Comparison of ENCODE assay signal across 1 cellular context in genomic region chr2:191013876-191014652, GRCh38.
TF ChIP-seq lines count a peak whose summit lies in the region.

Gene STAT1 (minus strand): TSS chr2:191014171. CDS start chr2:191010003, 4,168 bp downstream.

TF ChIP-seq in HepG2, 621 proteins besides CTCF, POLR2A, EP300 and RAD21 (continued from another document and continues in another):
- TF ChIP-seq TFDP1 (CRISPR knock-in tag; IDR thresholded peaks at IDR 0.05; ENCODE audit: borderline replicate concordance): peak; percentile 97; the same call in 1 of the 2 replicates
- no peak for TF ChIP-seq PAX8 (CRISPR knock-in tag; IDR thresholded peaks at IDR 0.05; ENCODE audit: borderline replicate concordance)
- TF ChIP-seq ZBTB2 (CRISPR knock-in tag; IDR thresholded peaks at IDR 0.05; ENCODE audit: low read depth): peak; percentile 88
- TF ChIP-seq MAF1 (CRISPR knock-in tag; IDR thresholded peaks at IDR 0.05; ENCODE audit: borderline replicate concordance): peak; percentile 55; the same call in 1 of the 2 replicates
- TF ChIP-seq, protein P1, sequence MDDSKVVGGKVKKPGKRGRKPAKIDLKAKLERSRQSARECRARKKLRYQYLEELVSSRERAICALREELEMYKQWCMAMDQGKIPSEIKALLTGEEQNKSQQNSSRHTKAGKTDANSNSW (CRISPR knock-in tag; IDR thresholded peaks at IDR 0.05; ENCODE audit: borderline replicate concordance): peak; percentile 91
- no peak; the same call in 1 of the 2 replicates for TF ChIP-seq ZBTB39 (CRISPR knock-in tag; IDR thresholded peaks at IDR 0.05)
- peak; percentile 70 for TF ChIP-seq MEF2D (CRISPR knock-in tag; IDR thresholded peaks at IDR 0.05)
- TF ChIP-seq NFE2L1 (CRISPR knock-in tag; IDR thresholded peaks at IDR 0.05; ENCODE audit: borderline replicate concordance): peak; percentile 88; the same call in 1 of the 2 replicates
- TF ChIP-seq SMARCC2 (IDR thresholded peaks at IDR 0.05): no peak
- no peak for TF ChIP-seq TIGD3 (CRISPR knock-in tag; IDR thresholded peaks at IDR 0.05; ENCODE audit: borderline replicate concordance)
- peak; percentile 35; the same call in 1 of the 2 replicates for TF ChIP-seq CBX5 (CRISPR knock-in tag; IDR thresholded peaks at IDR 0.05; ENCODE audit: borderline replicate concordance)
- TF ChIP-seq SCMH1 (CRISPR knock-in tag; IDR thresholded peaks at IDR 0.05; ENCODE audit: borderline replicate concordance): no peak
- TF ChIP-seq SIN3A (IDR thresholded peaks at IDR 0.05; ENCODE audit: borderline replicate concordance, low read depth, low read length): peak; percentile 99
- TF ChIP-seq, protein P2, sequence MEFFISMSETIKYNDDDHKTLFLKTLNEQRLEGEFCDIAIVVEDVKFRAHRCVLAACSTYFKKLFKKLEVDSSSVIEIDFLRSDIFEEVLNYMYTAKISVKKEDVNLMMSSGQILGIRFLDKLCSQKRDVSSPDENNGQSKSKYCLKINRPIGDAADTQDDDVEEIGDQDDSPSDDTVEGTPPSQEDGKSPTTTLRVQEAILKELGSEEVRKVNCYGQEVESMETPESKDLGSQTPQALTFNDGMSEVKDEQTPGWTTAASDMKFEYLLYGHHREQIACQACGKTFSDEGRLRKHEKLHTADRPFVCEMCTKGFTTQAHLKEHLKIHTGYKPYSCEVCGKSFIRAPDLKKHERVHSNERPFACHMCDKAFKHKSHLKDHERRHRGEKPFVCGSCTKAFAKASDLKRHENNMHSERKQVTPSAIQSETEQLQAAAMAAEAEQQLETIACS (CRISPR knock-in tag; IDR thresholded peaks at IDR 0.05): peak; percentile 28; the same call in 1 of the 2 replicates
- 0 out of 2 replicates have a peak, but pooled peaks have one; percentile 91 for TF ChIP-seq ZNF713 (CRISPR knock-in tag; IDR thresholded peaks at IDR 0.05)
- no peak for TF ChIP-seq RBM22 (optimal IDR thresholded peaks at IDR 0.05; ENCODE audit: low read length)
- TF ChIP-seq IKZF4 (CRISPR knock-in tag; IDR thresholded peaks at IDR 0.05; ENCODE audit: borderline replicate concordance, low read depth, not compliant biosample characterization): peak; percentile 74
- TF ChIP-seq DMTF1 (CRISPR knock-in tag; IDR thresholded peaks at IDR 0.05): peak; percentile 22; the same call in 1 of the 2 replicates
- TF ChIP-seq, protein P3, sequence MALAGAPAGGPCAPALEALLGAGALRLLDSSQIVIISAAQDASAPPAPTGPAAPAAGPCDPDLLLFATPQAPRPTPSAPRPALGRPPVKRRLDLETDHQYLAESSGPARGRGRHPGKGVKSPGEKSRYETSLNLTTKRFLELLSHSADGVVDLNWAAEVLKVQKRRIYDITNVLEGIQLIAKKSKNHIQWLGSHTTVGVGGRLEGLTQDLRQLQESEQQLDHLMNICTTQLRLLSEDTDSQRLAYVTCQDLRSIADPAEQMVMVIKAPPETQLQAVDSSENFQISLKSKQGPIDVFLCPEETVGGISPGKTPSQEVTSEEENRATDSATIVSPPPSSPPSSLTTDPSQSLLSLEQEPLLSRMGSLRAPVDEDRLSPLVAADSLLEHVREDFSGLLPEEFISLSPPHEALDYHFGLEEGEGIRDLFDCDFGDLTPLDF (CRISPR knock-in tag; IDR thresholded peaks at IDR 0.05): peak; percentile 83; the same call in 1 of the 2 replicates
- TF ChIP-seq MZF1 (CRISPR knock-in tag; IDR thresholded peaks at IDR 0.05; ENCODE audit: borderline replicate concordance): no peak
- peak; percentile 100 for TF ChIP-seq ASH2L (IDR thresholded peaks at IDR 0.05; ENCODE audit: insufficient read length, low read depth, low read length)
- TF ChIP-seq, protein P4, sequence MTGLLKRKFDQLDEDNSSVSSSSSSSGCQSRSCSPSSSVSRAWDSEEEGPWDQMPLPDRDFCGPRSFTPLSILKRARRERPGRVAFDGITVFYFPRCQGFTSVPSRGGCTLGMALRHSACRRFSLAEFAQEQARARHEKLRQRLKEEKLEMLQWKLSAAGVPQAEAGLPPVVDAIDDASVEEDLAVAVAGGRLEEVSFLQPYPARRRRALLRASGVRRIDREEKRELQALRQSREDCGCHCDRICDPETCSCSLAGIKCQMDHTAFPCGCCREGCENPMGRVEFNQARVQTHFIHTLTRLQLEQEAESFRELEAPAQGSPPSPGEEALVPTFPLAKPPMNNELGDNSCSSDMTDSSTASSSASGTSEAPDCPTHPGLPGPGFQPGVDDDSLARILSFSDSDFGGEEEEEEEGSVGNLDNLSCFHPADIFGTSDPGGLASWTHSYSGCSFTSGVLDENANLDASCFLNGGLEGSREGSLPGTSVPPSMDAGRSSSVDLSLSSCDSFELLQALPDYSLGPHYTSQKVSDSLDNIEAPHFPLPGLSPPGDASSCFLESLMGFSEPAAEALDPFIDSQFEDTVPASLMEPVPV (CRISPR knock-in tag; IDR thresholded peaks at IDR 0.05): peak; percentile 96
- peak; percentile 99 for TF ChIP-seq MAZ (IDR thresholded peaks at IDR 0.05; ENCODE audit: borderline replicate concordance, low read depth, low read length)
- TF ChIP-seq MAZ (CRISPR knock-in tag; IDR thresholded peaks at IDR 0.05; ENCODE audit: low read depth): peak; percentile 96
- no peak for TF ChIP-seq ISX (CRISPR knock-in tag; conservative IDR thresholded peaks at IDR 0.05)
- no peak for TF ChIP-seq ZNF382 (CRISPR knock-in tag; IDR thresholded peaks at IDR 0.05; ENCODE audit: borderline replicate concordance)
- TF ChIP-seq, protein P5, sequence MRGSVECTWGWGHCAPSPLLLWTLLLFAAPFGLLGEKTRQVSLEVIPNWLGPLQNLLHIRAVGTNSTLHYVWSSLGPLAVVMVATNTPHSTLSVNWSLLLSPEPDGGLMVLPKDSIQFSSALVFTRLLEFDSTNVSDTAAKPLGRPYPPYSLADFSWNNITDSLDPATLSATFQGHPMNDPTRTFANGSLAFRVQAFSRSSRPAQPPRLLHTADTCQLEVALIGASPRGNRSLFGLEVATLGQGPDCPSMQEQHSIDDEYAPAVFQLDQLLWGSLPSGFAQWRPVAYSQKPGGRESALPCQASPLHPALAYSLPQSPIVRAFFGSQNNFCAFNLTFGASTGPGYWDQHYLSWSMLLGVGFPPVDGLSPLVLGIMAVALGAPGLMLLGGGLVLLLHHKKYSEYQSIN (CRISPR knock-in tag; IDR thresholded peaks at IDR 0.05; ENCODE audit: borderline replicate concordance): no peak
- peak; percentile 100 for TF ChIP-seq ARID4A (CRISPR knock-in tag; IDR thresholded peaks at IDR 0.05; ENCODE audit: borderline replicate concordance)
- 0 out of 2 replicates have a peak, but pooled peaks have one; percentile 77 for TF ChIP-seq ZNF354B (CRISPR knock-in tag; IDR thresholded peaks at IDR 0.05)
- TF ChIP-seq ZMYM2 (CRISPR knock-in tag; IDR thresholded peaks at IDR 0.05): peak; percentile 52; the same call in 1 of the 2 replicates
- peak; percentile 97 for TF ChIP-seq NR0B2 (CRISPR knock-in tag; IDR thresholded peaks at IDR 0.05)
